In genomic region chr3:138300657-138301056, GRCh38 we compare ENCODE assay signal across 23 cellular contexts. TPM values are rescaled to one million over a fixed set of nuclear protein-coding genes. Genes with fewer than 3 reads are reported as not detected.
A peak's percentile ranks its signal among the peaks of the same experiment; 100 is the strongest.
DNase-seq lines count a peak whose midpoint lies in the region; ATAC-seq and TF ChIP-seq lines count a peak whose summit lies in the region.
"Had no signal": no experiment of that assay in that cellular context is flagged by ENCODE, and none has a peak within 500 bp of the region (broad histone marks: within the 10 kb centered on the region; RNA-seq: fewer than 3 reads in every experiment).

No MANE protein-coding gene starts in this region.

- intact Hi-C loops in dorsolateral prefrontal cortex (cut with DNase I) = loop anchor here (10.0 kb wide), 2 partner anchors 116 to 126 kb away; partner anchors contain the start of genes ARMC8 (in 1 of the 2) and DBR1 (in 1 of the 2)
- intact Hi-C loops in activated CD4-positive, alpha-beta T cell treated with anti-CD3 and anti-CD28 coated beads for 36 hours (cut with DNase I, micrococcal nuclease) = no loop called here

- TF ChIP-seq CTCF in dorsolateral prefrontal cortex (IDR thresholded peaks at IDR 0.05 in 54 of 56, conservative IDR thresholded peaks at IDR 0.05 in 2 of 56; ENCODE audit: low read depth in 1 of 56, partially characterized antibody in 56 of 56) = no peak

- DNase-seq in NCI-H446 (lab: John Stamatoyannopoulos, UW) (peak; percentile 2 to 49), NCI-H446 treated with DMSO at 0.1 percent for 48 hours (lab: John Stamatoyannopoulos, UW) (no peak), dorsolateral prefrontal cortex (peak in 3 of 10 donors; percentile 44 to 66 (median 46)), pons (ENCODE audit: low spot score) (peak; percentile 42)
- no peak for DNase-seq in activated CD8-positive, alpha-beta T cell treated with anti-CD3 and anti-CD28 coated beads, Interleukin-2, amount 10 ng/mL, durations not matched to agents 7 days and 5 days
- no peak for DNase-seq in activated CD4-positive, alpha-beta T cell treated with anti-CD3 and anti-CD28 coated beads for 36 hours
- DNase-seq: BE2C; Caco-2; CD4-positive, alpha-beta T cell; GDM1; GM23248; HCEC 1CT; NCI-H1105; NCI-H2081; NCI-H2171 treated with DMSO at 0.1 percent for 48 hours; NCI-H510A; NCI-H748 treated with DMSO at 0.1 percent for 48 hours; Right ventricle myocardium superior had no signal

- H3K27me3 ChIP-seq in BLaER1 (no peaks in the 10 kb centered on the region), dorsolateral prefrontal cortex (no peaks in the 10 kb centered on the region)
- H3K27me3 ChIP-seq: BE2C had no signal

- peak overlapping the region; percentile 52 for H3K4me2 ChIP-seq in BLaER1

- H3K4me3 ChIP-seq in BLaER1 (no peak overlapping the region), dorsolateral prefrontal cortex (no peak overlapping the region)
- H3K4me3 ChIP-seq: GM12878, GM23248 had no signal

- peaks cover 34% of the 10 kb centered on the region for H3K36me3 ChIP-seq in BLaER1
- H3K36me3 ChIP-seq: BE2C had no signal

- H3K4me1 Mint-ChIP-seq in activated CD8-positive, alpha-beta T cell treated with anti-CD3 and anti-CD28 coated beads, Interleukin-2, amount 10 ng/mL, durations not matched to agents 7 days and 5 days (ENCODE audit: low read depth) = peaks cover 12% of the 10 kb centered on the region
- H3K4me1 Mint-ChIP-seq in activated CD4-positive, alpha-beta T cell treated with anti-CD3 and anti-CD28 coated beads for 36 hours = peaks cover 23% of the 10 kb centered on the region

- CTCF ChIA-PET in activated CD8-positive, alpha-beta T cell treated with anti-CD3 and anti-CD28 coated beads, Interleukin-2, amount 10 ng/mL, durations not matched to agents 7 days and 5 days (lab: Charles Lee) = interaction anchor here (1.2 kb wide), 1 partner anchor 28 kb away, joined by 3 read pairs; no protein-coding TSS in a partner anchor
- CTCF ChIA-PET in activated CD4-positive, alpha-beta T cell treated with anti-CD3 and anti-CD28 coated beads for 36 hours (lab: Charles Lee) = no interaction called here

- no peak overlapping the region for H3K9ac ChIP-seq in BLaER1
- H3K9ac ChIP-seq: GM23248 had no signal

- H3K9me3 Mint-ChIP-seq in activated CD8-positive, alpha-beta T cell treated with anti-CD3 and anti-CD28 coated beads, Interleukin-2, amount 10 ng/mL, durations not matched to agents 7 days and 5 days (ENCODE audit: insufficient read depth) = no peaks in the 10 kb centered on the region
- no peaks in the 10 kb centered on the region for H3K9me3 Mint-ChIP-seq in activated CD4-positive, alpha-beta T cell treated with anti-CD3 and anti-CD28 coated beads for 36 hours (ENCODE audit: low read depth)
- H3K9me3 Mint-ChIP-seq: CD4-positive, alpha-beta T cell had no signal

- no peak overlapping the region for H3K4me3 Mint-ChIP-seq in activated CD8-positive, alpha-beta T cell treated with anti-CD3 and anti-CD28 coated beads, Interleukin-2, amount 10 ng/mL, durations not matched to agents 7 days and 5 days
- H3K4me3 Mint-ChIP-seq in activated CD4-positive, alpha-beta T cell treated with anti-CD3 and anti-CD28 coated beads for 36 hours = no peak overlapping the region
- H3K4me3 Mint-ChIP-seq: CD4-positive, alpha-beta T cell had no signal

- H3K27ac ChIP-seq in BLaER1 = no peak overlapping the region
- peak overlapping the region in 51 of 59 donors; percentile 6 to 83 (median 66) for H3K27ac ChIP-seq in dorsolateral prefrontal cortex
- H3K27ac ChIP-seq: 22Rv1, GM23248 had no signal

- peaks cover 27% of the 10 kb centered on the region for H3K36me3 Mint-ChIP-seq in activated CD8-positive, alpha-beta T cell treated with anti-CD3 and anti-CD28 coated beads, Interleukin-2, amount 10 ng/mL, durations not matched to agents 7 days and 5 days (ENCODE audit: low read depth)
- peaks cover 23% of the 10 kb centered on the region for H3K36me3 Mint-ChIP-seq in activated CD4-positive, alpha-beta T cell treated with anti-CD3 and anti-CD28 coated beads for 36 hours (ENCODE audit: low read depth)

- H3K27me3 Mint-ChIP-seq in activated CD8-positive, alpha-beta T cell treated with anti-CD3 and anti-CD28 coated beads, Interleukin-2, amount 10 ng/mL, durations not matched to agents 7 days and 5 days (ENCODE audit: low read depth) = no peaks in the 10 kb centered on the region
- no peaks in the 10 kb centered on the region for H3K27me3 Mint-ChIP-seq in activated CD4-positive, alpha-beta T cell treated with anti-CD3 and anti-CD28 coated beads for 36 hours
- H3K27me3 Mint-ChIP-seq: CD4-positive, alpha-beta T cell had no signal

- ATAC-seq in HG02938 (IDR thresholded peaks at IDR 0.05; ENCODE audit: unreplicated experiment) = no peak
- no peak for ATAC-seq in activated CD8-positive, alpha-beta T cell treated with anti-CD3 and anti-CD28 coated beads, Interleukin-2, amount 10 ng/mL, durations not matched to agents 7 days and 5 days
- ATAC-seq in activated CD4-positive, alpha-beta T cell treated with anti-CD3 and anti-CD28 coated beads for 36 hours = no peak
- ATAC-seq: GM12878 had no signal

- H3K9me3 ChIP-seq in BLaER1 = no peaks in the 10 kb centered on the region
- H3K9me3 ChIP-seq: BE2C, Caco-2 had no signal

- H4K20me1 ChIP-seq in BLaER1 = no peaks in the 10 kb centered on the region

- H3K27ac Mint-ChIP-seq in activated CD8-positive, alpha-beta T cell treated with anti-CD3 and anti-CD28 coated beads, Interleukin-2, amount 10 ng/mL, durations not matched to agents 7 days and 5 days = no peak overlapping the region
- H3K27ac Mint-ChIP-seq in activated CD4-positive, alpha-beta T cell treated with anti-CD3 and anti-CD28 coated beads for 36 hours = no peak overlapping the region
- H3K27ac Mint-ChIP-seq: CD4-positive, alpha-beta T cell had no signal

- H3K4me1 ChIP-seq in BLaER1 = peaks cover 13% of the 10 kb centered on the region
- H3K4me1 ChIP-seq: BE2C, Caco-2 had no signal

- POLR2A ChIA-PET in activated CD8-positive, alpha-beta T cell treated with anti-CD3 and anti-CD28 coated beads, Interleukin-2, amount 10 ng/mL, durations not matched to agents 7 days and 5 days (lab: Charles Lee) = no interaction called here
- POLR2A ChIA-PET in activated CD4-positive, alpha-beta T cell treated with anti-CD3 and anti-CD28 coated beads for 36 hours (lab: Charles Lee) = no interaction called here

RNA-seq across cellular contexts. Expression of gene NME9, which starts 29.0 kb away (rescaled TPM):
- 10 to 100 TPM in 117 of 120 experiments, 1 to 10 TPM in 3; 7.8 to 32.2 (median 17.3) TPM for total RNA-seq in dorsolateral prefrontal cortex
- total RNA-seq in activated CD8-positive, alpha-beta T cell treated with anti-CD3 and anti-CD28 coated beads, Interleukin-2, amount 10 ng/mL, durations not matched to agents 7 days and 5 days = not detected
- total RNA-seq in activated CD4-positive, alpha-beta T cell treated with anti-CD3 and anti-CD28 coated beads for 36 hours = under 1 TPM; 0.46 to 0.65 TPM
- total RNA-seq: Caco-2, GM12878, GM23248, OCI-LY7, Right ventricle myocardium superior had no signal

RNA-seq across cellular contexts. Expression of gene MRAS, which starts 47.7 kb away (rescaled TPM):
- 100 to 1,000 TPM in 118 of 120 experiments, 10 to 100 TPM in 2; 92.4 to 559 (median 198) TPM for total RNA-seq in dorsolateral prefrontal cortex
- not detected for total RNA-seq in activated CD8-positive, alpha-beta T cell treated with anti-CD3 and anti-CD28 coated beads, Interleukin-2, amount 10 ng/mL, durations not matched to agents 7 days and 5 days
- total RNA-seq in activated CD4-positive, alpha-beta T cell treated with anti-CD3 and anti-CD28 coated beads for 36 hours = under 1 TPM; 0.16 TPM
- total RNA-seq: OCI-LY7 had no signal

Comparison
In these comparisons a context has a peak if more than half of its experiments do, and no peak if none do; other contexts are left out.
1. DNase-seq: peak in NCI-H446 (2 of 2) and pons (single experiment); none in NCI-H446 treated with DMSO at 0.1 percent for 48 hours (single experiment), activated CD8-positive, alpha-beta T cell treated with anti-CD3 and anti-CD28 coated beads, Interleukin-2, amount 10 ng/mL, durations not matched to agents 7 days and 5 days (single experiment) and activated CD4-positive, alpha-beta T cell treated with anti-CD3 and anti-CD28 coated beads for 36 hours (single experiment).
2. RNA of gene NME9, which starts 29.0 kb away (total RNA-seq): 7.8 to 32.2 TPM in dorsolateral prefrontal cortex; 0.46 to 0.65 TPM in activated CD4-positive, alpha-beta T cell treated with anti-CD3 and anti-CD28 coated beads for 36 hours and not detected in activated CD8-positive, alpha-beta T cell treated with anti-CD3 and anti-CD28 coated beads, Interleukin-2, amount 10 ng/mL, durations not matched to agents 7 days and 5 days; every median in the first group is over 4 times any median in the second.
3. RNA of gene MRAS, which starts 47.7 kb away (total RNA-seq): 92.4 to 559 TPM in dorsolateral prefrontal cortex; 0.16 TPM in activated CD4-positive, alpha-beta T cell treated with anti-CD3 and anti-CD28 coated beads for 36 hours and not detected in activated CD8-positive, alpha-beta T cell treated with anti-CD3 and anti-CD28 coated beads, Interleukin-2, amount 10 ng/mL, durations not matched to agents 7 days and 5 days; every median in the first group is over 10 times any median in the second.
4. intact Hi-C loops: an anchor here in dorsolateral prefrontal cortex (10.0 kb wide); none called in activated CD4-positive, alpha-beta T cell treated with anti-CD3 and anti-CD28 coated beads for 36 hours.